2 cellular contexts compared by ENCODE assay signal in the genomic region with DNA sequence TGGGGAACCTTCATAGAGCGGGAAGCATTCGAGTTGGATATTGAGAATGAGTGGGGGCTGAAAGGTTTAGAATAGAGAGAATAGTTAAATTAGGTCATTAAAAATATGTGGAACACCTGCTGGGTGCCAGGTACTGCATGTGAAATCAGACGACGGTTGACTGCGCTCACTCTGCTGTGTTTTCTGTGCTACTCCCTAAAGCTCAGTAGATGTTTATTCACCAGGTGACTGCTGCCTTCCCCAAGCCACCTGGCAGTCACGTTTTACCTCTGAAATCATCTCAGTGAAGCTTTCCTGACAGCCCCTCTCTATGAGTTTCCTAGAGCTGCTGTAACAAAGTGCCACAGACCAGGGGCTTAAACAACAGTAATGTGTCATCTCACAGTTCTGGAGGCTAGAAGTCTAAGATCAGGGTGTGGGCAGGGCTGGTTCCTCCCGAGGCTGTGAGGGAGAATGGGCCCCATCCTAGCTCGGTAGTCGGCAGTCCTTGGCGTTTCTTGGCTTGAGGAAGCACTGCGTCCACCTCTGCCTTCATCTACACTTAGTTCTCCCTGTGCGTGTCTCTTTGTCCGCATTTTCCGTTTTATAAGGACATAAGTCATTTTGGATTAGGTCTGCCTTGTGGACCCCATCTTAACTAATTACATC.
TF ChIP-seq lines count a peak whose summit lies in the region.

No MANE protein-coding gene starts in this region.

TF ChIP-seq in liver, 16 proteins besides CTCF, POLR2A, EP300 and RAD21:
- TF ChIP-seq SP1 (IDR thresholded peaks at IDR 0.05) (no peak), FOXA2 (IDR thresholded peaks at IDR 0.05) (no peak)
- TF ChIP-seq, protein P1, sequence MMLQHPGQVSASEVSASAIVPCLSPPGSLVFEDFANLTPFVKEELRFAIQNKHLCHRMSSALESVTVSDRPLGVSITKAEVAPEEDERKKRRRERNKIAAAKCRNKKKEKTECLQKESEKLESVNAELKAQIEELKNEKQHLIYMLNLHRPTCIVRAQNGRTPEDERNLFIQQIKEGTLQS (IDR thresholded peaks at IDR 0.05) = no peak
- TF ChIP-seq, protein P2, sequence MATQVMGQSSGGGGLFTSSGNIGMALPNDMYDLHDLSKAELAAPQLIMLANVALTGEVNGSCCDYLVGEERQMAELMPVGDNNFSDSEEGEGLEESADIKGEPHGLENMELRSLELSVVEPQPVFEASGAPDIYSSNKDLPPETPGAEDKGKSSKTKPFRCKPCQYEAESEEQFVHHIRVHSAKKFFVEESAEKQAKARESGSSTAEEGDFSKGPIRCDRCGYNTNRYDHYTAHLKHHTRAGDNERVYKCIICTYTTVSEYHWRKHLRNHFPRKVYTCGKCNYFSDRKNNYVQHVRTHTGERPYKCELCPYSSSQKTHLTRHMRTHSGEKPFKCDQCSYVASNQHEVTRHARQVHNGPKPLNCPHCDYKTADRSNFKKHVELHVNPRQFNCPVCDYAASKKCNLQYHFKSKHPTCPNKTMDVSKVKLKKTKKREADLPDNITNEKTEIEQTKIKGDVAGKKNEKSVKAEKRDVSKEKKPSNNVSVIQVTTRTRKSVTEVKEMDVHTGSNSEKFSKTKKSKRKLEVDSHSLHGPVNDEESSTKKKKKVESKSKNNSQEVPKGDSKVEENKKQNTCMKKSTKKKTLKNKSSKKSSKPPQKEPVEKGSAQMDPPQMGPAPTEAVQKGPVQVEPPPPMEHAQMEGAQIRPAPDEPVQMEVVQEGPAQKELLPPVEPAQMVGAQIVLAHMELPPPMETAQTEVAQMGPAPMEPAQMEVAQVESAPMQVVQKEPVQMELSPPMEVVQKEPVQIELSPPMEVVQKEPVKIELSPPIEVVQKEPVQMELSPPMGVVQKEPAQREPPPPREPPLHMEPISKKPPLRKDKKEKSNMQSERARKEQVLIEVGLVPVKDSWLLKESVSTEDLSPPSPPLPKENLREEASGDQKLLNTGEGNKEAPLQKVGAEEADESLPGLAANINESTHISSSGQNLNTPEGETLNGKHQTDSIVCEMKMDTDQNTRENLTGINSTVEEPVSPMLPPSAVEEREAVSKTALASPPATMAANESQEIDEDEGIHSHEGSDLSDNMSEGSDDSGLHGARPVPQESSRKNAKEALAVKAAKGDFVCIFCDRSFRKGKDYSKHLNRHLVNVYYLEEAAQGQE (IDR thresholded peaks at IDR 0.05) = no peak

TF ChIP-seq in HepG2, 621 proteins besides CTCF, POLR2A, EP300 and RAD21:
- no peak for TF ChIP-seq SP4 (CRISPR knock-in tag; IDR thresholded peaks at IDR 0.05)
- TF ChIP-seq, protein P3, sequence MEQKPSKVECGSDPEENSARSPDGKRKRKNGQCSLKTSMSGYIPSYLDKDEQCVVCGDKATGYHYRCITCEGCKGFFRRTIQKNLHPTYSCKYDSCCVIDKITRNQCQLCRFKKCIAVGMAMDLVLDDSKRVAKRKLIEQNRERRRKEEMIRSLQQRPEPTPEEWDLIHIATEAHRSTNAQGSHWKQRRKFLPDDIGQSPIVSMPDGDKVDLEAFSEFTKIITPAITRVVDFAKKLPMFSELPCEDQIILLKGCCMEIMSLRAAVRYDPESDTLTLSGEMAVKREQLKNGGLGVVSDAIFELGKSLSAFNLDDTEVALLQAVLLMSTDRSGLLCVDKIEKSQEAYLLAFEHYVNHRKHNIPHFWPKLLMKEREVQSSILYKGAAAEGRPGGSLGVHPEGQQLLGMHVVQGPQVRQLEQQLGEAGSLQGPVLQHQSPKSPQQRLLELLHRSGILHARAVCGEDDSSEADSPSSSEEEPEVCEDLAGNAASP (CRISPR knock-in tag; IDR thresholded peaks at IDR 0.05; ENCODE audit: borderline replicate concordance) = no peak
- TF ChIP-seq MYC (CRISPR knock-in tag; IDR thresholded peaks at IDR 0.05; ENCODE audit: borderline replicate concordance) = no peak
- no peak for TF ChIP-seq PPARG (CRISPR knock-in tag; conservative IDR thresholded peaks at IDR 0.05)
- no peak for TF ChIP-seq ZNF326 (CRISPR knock-in tag; IDR thresholded peaks at IDR 0.05; ENCODE audit: borderline replicate concordance)
- no peak for TF ChIP-seq PRPF4 (IDR thresholded peaks at IDR 0.05; ENCODE audit: low read depth, low read length, poor library complexity, severe bottlenecking)
- no peak for TF ChIP-seq ZSCAN25 (CRISPR knock-in tag; IDR thresholded peaks at IDR 0.05)
- no peak for TF ChIP-seq KLF6 (CRISPR knock-in tag; IDR thresholded peaks at IDR 0.05)
- no peak for TF ChIP-seq MED1 (CRISPR knock-in tag; IDR thresholded peaks at IDR 0.05)
- TF ChIP-seq ZFP41 (CRISPR knock-in tag; IDR thresholded peaks at IDR 0.05; ENCODE audit: borderline replicate concordance) = no peak
- TF ChIP-seq NFIC (IDR thresholded peaks at IDR 0.05; ENCODE audit: low read length) = no peak
- no peak for TF ChIP-seq CBFB (CRISPR knock-in tag; IDR thresholded peaks at IDR 0.05)
- no peak for TF ChIP-seq BRD4 (CRISPR knock-in tag; IDR thresholded peaks at IDR 0.05)
- no peak for TF ChIP-seq JUNB (CRISPR knock-in tag; IDR thresholded peaks at IDR 0.05; ENCODE audit: borderline replicate concordance)
- TF ChIP-seq SMAD3 (CRISPR knock-in tag; IDR thresholded peaks at IDR 0.05) = no peak
- TF ChIP-seq, protein P4, sequence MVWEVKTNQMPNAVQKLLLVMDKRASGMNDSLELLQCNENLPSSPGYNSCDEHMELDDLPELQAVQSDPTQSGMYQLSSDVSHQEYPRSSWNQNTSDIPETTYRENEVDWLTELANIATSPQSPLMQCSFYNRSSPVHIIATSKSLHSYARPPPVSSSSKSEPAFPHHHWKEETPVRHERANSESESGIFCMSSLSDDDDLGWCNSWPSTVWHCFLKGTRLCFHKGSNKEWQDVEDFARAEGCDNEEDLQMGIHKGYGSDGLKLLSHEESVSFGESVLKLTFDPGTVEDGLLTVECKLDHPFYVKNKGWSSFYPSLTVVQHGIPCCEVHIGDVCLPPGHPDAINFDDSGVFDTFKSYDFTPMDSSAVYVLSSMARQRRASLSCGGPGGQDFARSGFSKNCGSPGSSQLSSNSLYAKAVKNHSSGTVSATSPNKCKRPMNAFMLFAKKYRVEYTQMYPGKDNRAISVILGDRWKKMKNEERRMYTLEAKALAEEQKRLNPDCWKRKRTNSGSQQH (CRISPR knock-in tag; IDR thresholded peaks at IDR 0.05; ENCODE audit: low read depth) = no peak
- no peak for TF ChIP-seq BCL6 (CRISPR knock-in tag; IDR thresholded peaks at IDR 0.05)
- no peak for TF ChIP-seq ZC3H4 (CRISPR knock-in tag; IDR thresholded peaks at IDR 0.05; ENCODE audit: borderline replicate concordance)
- TF ChIP-seq XBP1 (CRISPR knock-in tag; IDR thresholded peaks at IDR 0.05) = no peak
TF ChIP-seq in HepG2: peak in this region for 0.
